2 cellular contexts compared by ENCODE assay signal in the genomic region with DNA sequence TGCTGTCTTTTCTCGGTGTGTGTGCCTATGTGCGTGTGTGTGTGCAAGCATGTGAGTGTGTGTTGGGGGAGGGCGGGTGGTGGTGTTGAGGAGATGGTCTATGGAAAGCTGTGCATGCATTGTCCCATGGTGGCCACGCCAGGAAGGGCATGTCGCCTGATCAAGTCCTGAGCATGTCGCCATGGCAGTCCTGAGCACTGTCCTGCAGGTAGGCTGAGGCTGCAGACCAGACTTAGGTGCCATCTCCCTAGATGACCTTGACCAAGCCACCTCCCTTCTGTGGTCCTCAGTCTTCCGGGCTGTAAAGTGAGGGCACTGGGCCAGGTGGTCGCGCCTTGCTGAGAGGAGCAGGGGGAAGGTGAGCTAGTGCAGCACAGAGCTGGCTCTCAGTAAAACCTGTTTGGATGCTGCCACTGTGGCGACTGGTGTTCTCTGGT.
TF ChIP-seq lines count a peak whose summit lies in the region.

No MANE protein-coding gene starts in this region.

TF ChIP-seq in HCT116, 20 proteins besides CTCF, POLR2A, EP300 and RAD21:
- no peak for TF ChIP-seq CBX3 (IDR thresholded peaks at IDR 0.05; ENCODE audit: low read depth)
- no peak for TF ChIP-seq FOSL1 (IDR thresholded peaks at IDR 0.05; ENCODE audit: low read depth)
- TF ChIP-seq, protein P1, sequence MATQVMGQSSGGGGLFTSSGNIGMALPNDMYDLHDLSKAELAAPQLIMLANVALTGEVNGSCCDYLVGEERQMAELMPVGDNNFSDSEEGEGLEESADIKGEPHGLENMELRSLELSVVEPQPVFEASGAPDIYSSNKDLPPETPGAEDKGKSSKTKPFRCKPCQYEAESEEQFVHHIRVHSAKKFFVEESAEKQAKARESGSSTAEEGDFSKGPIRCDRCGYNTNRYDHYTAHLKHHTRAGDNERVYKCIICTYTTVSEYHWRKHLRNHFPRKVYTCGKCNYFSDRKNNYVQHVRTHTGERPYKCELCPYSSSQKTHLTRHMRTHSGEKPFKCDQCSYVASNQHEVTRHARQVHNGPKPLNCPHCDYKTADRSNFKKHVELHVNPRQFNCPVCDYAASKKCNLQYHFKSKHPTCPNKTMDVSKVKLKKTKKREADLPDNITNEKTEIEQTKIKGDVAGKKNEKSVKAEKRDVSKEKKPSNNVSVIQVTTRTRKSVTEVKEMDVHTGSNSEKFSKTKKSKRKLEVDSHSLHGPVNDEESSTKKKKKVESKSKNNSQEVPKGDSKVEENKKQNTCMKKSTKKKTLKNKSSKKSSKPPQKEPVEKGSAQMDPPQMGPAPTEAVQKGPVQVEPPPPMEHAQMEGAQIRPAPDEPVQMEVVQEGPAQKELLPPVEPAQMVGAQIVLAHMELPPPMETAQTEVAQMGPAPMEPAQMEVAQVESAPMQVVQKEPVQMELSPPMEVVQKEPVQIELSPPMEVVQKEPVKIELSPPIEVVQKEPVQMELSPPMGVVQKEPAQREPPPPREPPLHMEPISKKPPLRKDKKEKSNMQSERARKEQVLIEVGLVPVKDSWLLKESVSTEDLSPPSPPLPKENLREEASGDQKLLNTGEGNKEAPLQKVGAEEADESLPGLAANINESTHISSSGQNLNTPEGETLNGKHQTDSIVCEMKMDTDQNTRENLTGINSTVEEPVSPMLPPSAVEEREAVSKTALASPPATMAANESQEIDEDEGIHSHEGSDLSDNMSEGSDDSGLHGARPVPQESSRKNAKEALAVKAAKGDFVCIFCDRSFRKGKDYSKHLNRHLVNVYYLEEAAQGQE (IDR thresholded peaks at IDR 0.05; ENCODE audit: low read depth), result no peak
- TF ChIP-seq ZNF274 (IDR thresholded peaks at IDR 0.05; ENCODE audit: low read depth, low read length), result no peak
- no peak for TF ChIP-seq SP1 (IDR thresholded peaks at IDR 0.05; ENCODE audit: low read depth)
- TF ChIP-seq ZFX (IDR thresholded peaks at IDR 0.05), result no peak
- no peak for TF ChIP-seq JUND (IDR thresholded peaks at IDR 0.05)
- no peak for TF ChIP-seq YY1 (IDR thresholded peaks at IDR 0.05; ENCODE audit: extremely low read depth, insufficient replicate concordance, low read depth, low read length)
- TF ChIP-seq, protein P2, sequence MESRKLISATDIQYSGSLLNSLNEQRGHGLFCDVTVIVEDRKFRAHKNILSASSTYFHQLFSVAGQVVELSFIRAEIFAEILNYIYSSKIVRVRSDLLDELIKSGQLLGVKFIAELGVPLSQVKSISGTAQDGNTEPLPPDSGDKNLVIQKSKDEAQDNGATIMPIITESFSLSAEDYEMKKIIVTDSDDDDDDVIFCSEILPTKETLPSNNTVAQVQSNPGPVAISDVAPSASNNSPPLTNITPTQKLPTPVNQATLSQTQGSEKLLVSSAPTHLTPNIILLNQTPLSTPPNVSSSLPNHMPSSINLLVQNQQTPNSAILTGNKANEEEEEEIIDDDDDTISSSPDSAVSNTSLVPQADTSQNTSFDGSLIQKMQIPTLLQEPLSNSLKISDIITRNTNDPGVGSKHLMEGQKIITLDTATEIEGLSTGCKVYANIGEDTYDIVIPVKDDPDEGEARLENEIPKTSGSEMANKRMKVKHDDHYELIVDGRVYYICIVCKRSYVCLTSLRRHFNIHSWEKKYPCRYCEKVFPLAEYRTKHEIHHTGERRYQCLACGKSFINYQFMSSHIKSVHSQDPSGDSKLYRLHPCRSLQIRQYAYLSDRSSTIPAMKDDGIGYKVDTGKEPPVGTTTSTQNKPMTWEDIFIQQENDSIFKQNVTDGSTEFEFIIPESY (IDR thresholded peaks at IDR 0.05; ENCODE audit: extremely low read depth, insufficient replicate concordance, low read length), result no peak
- no peak for TF ChIP-seq SIN3A (IDR thresholded peaks at IDR 0.05; ENCODE audit: low read depth)
- TF ChIP-seq ELF1 (IDR thresholded peaks at IDR 0.05; ENCODE audit: borderline replicate concordance, low read depth), result no peak
- TF ChIP-seq, protein P3, sequence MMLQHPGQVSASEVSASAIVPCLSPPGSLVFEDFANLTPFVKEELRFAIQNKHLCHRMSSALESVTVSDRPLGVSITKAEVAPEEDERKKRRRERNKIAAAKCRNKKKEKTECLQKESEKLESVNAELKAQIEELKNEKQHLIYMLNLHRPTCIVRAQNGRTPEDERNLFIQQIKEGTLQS (IDR thresholded peaks at IDR 0.05), result no peak
- no peak for TF ChIP-seq CEBPB (IDR thresholded peaks at IDR 0.05; ENCODE audit: low read depth)
- TF ChIP-seq, protein P4, sequence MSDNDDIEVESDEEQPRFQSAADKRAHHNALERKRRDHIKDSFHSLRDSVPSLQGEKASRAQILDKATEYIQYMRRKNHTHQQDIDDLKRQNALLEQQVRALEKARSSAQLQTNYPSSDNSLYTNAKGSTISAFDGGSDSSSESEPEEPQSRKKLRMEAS (IDR thresholded peaks at IDR 0.05), result no peak
- no peak for TF ChIP-seq SRF (IDR thresholded peaks at IDR 0.05; ENCODE audit: low read depth)
- no peak for TF ChIP-seq EZH2phosphoT487 (IDR thresholded peaks at IDR 0.05; ENCODE audit: borderline replicate concordance)

TF ChIP-seq in H1, 55 proteins besides CTCF, POLR2A, EP300 and RAD21:
- no peak for TF ChIP-seq FOSL1 (IDR thresholded peaks at IDR 0.05; ENCODE audit: insufficient read depth, low read depth, low read length)
- no peak for TF ChIP-seq KDM5A (IDR thresholded peaks at IDR 0.05; ENCODE audit: low read length)
- TF ChIP-seq, protein P5, sequence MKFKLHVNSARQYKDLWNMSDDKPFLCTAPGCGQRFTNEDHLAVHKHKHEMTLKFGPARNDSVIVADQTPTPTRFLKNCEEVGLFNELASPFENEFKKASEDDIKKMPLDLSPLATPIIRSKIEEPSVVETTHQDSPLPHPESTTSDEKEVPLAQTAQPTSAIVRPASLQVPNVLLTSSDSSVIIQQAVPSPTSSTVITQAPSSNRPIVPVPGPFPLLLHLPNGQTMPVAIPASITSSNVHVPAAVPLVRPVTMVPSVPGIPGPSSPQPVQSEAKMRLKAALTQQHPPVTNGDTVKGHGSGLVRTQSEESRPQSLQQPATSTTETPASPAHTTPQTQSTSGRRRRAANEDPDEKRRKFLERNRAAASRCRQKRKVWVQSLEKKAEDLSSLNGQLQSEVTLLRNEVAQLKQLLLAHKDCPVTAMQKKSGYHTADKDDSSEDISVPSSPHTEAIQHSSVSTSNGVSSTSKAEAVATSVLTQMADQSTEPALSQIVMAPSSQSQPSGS (IDR thresholded peaks at IDR 0.05; ENCODE audit: low read length), result no peak
- TF ChIP-seq TAF1 (IDR thresholded peaks at IDR 0.05; ENCODE audit: low read depth, low read length), result no peak
- no peak for TF ChIP-seq TEAD4 (IDR thresholded peaks at IDR 0.05; ENCODE audit: low read depth, low read length)
- no peak for TF ChIP-seq SAP30 (IDR thresholded peaks at IDR 0.05; ENCODE audit: insufficient read depth, insufficient replicate concordance, low read length)
- no peak for TF ChIP-seq EZH2 (IDR thresholded peaks at IDR 0.05; ENCODE audit: low read depth, low read length, severe bottlenecking)
- no peak for TF ChIP-seq KDM4A (IDR thresholded peaks at IDR 0.05; ENCODE audit: low read depth, low read length, severe bottlenecking)
- TF ChIP-seq SIX5 (IDR thresholded peaks at IDR 0.05; ENCODE audit: low read depth, low read length), result no peak
- no peak for TF ChIP-seq JUN (IDR thresholded peaks at IDR 0.05; ENCODE audit: low read depth, low read length)
- TF ChIP-seq JUND (IDR thresholded peaks at IDR 0.05; ENCODE audit: low read length), result no peak
